Comparison of ENCODE assay signal across 32 cellular contexts in the genomic region with DNA sequence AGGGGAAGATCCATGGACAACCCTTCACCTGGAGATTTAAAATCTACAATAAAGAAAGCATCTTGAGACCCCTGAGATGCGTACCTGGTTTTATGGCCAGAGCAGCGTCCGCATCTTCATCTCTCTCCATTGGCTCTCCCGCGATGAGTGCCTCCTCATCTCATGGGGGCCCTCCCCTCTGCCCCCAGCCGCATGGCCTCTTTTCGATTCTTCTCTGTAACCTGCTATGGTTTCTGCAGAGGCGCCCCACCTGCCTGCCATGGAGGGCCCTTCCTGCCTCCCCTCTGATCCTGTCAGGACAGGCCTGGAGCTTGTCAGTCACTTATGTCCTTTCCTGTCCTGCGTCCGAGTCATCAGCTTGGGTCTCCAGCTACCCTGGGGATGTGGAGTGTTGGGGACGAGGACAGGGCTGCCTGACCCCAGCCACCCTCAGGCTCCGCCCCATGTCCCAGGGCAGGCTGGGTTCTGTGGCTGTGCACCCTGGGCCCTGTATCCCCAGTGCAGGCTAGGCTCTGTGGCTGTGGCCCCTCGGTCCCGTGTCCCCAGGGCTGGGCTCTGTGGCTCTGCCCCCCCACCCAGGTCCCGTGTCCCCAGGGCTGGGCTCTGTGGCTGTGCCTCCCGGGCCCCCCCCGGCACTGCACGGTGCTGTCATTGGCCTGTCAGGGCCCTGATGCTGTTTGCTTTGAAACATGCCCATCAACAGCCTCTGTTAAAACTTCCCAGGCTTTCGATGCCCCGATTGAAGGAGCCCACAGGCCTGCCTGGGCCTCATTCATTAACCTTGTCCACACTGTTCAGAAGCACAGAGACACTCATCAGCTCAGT.
A peak's percentile ranks its signal among the peaks of the same experiment; 100 is the strongest.
DNase-seq lines count a peak whose midpoint lies in the region; ATAC-seq, FAIRE-seq and TF ChIP-seq lines count a peak whose summit lies in the region.
"Had no signal": no experiment of that assay in that cellular context is flagged by ENCODE, and none has a peak within 500 bp of the region (broad histone marks: within the 10 kb centered on the region; RNA-seq: fewer than 3 reads in every experiment).

No MANE protein-coding gene starts in this region.

- H3K4ac ChIP-seq in H1 (replicated peaks; ENCODE audit: insufficient read length, low read depth, low read length), result no peak overlapping the region

- no peak overlapping the region for H2AK5ac ChIP-seq in H1 (ENCODE audit: low read depth, low read length)

- H4K5ac ChIP-seq in H1 (ENCODE audit: insufficient read length, low read depth, low read length), result no peak overlapping the region

- H3K4me3 Mint-ChIP-seq in stimulated activated naive CD8-positive, alpha-beta T cell treated with anti-CD3 and anti-CD28 coated beads, Interleukin-15, amount 100 ng/mL, for 72 hours, result no peak overlapping the region
- H3K4me3 Mint-ChIP-seq in osteocyte (ENCODE audit: unreplicated experiment), result no peak overlapping the region
- H3K4me3 Mint-ChIP-seq in naive thymus-derived CD8-positive, alpha-beta T cell, result no peak overlapping the region
- H3K4me3 Mint-ChIP-seq: activated CD4-positive, alpha-beta T cell treated with anti-CD3 and anti-CD28 coated beads for 36 hours; activated T-helper 1 cell treated with anti-CD3 and anti-CD28 coated beads, Interleukin-12 subunit alpha, Interleukin-12 subunit beta, Interleukin-2, Interleukin-4 antibody, amounts not matched to agents 30 ng/mL and 10 ng/mL and 1 ng/mL, durations not matched to agents 14 hours and 24 hours and 36 hours; T-helper 17 cell had no signal

- FAIRE-seq in H1 (lab: Jason Lieb, UNC), result no peak
- FAIRE-seq: colon, frontal cortex, urothelium cell line had no signal

- POLR2A ChIA-PET in H1 (lab: Charles Lee; ENCODE audit: partially characterized antibody), result no interaction called here
- POLR2A ChIA-PET in naive thymus-derived CD8-positive, alpha-beta T cell (lab: Charles Lee), result no interaction called here

- H2AFZ ChIP-seq in H1 (ENCODE audit: low read length), result no peak overlapping the region

- TF ChIP-seq POLR2A in H1 (IDR thresholded peaks at IDR 0.05; ENCODE audit: control extremely low read depth in 1 of 2, low read depth in 2 of 2, low read length in 2 of 2), result no peak

- H3K9me3 Mint-ChIP-seq in stimulated activated naive CD8-positive, alpha-beta T cell treated with anti-CD3 and anti-CD28 coated beads, Interleukin-15, amount 100 ng/mL, for 72 hours, result no peaks in the 10 kb centered on the region
- H3K9me3 Mint-ChIP-seq in osteocyte (ENCODE audit: unreplicated experiment), result no peaks in the 10 kb centered on the region
- no peaks in the 10 kb centered on the region for H3K9me3 Mint-ChIP-seq in naive thymus-derived CD8-positive, alpha-beta T cell
- H3K9me3 Mint-ChIP-seq: activated T-helper 1 cell treated with anti-CD3 and anti-CD28 coated beads, Interleukin-12 subunit alpha, Interleukin-12 subunit beta, Interleukin-2, Interleukin-4 antibody, amounts not matched to agents 30 ng/mL and 10 ng/mL and 1 ng/mL, durations not matched to agents 14 hours and 24 hours and 36 hours had no signal

- H3K36me3 Mint-ChIP-seq in osteocyte (ENCODE audit: unreplicated experiment), result no peaks in the 10 kb centered on the region
- no peaks in the 10 kb centered on the region for H3K36me3 Mint-ChIP-seq in naive thymus-derived CD8-positive, alpha-beta T cell

- H3K27me3 ChIP-seq in H1 (replicated peaks in 1 of 4; ENCODE audit: control insufficient read depth in 3 of 4, extremely low read depth in 1 of 4, insufficient read depth in 3 of 4, low read length in 3 of 4), result peaks cover 0 to 2% (median 0%) of the 10 kb centered on the region in 4 experiments; a peak in 2 of 7 replicates
- H3K27me3 ChIP-seq in aorta (ENCODE audit: control insufficient read depth in 1 of 2, insufficient read depth in 2 of 2, low read length in 1 of 2), result no peaks in the 10 kb centered on the region

- ATAC-seq in stimulated activated naive CD8-positive, alpha-beta T cell treated with anti-CD3 and anti-CD28 coated beads, Interleukin-15, amount 100 ng/mL, for 72 hours, result peak; percentile 63
- no peak for ATAC-seq in stimulated activated naive CD8-positive, alpha-beta T cell treated with anti-CD3 and anti-CD28 coated beads, Interleukin-15, Interleukin-2, amounts not matched to agents 100 U/mL and 50 U/mL, for 24 hours
- ATAC-seq in aorta (ENCODE audit: low FRiP score), result peak; percentile 28
- no peak for ATAC-seq in naive thymus-derived CD8-positive, alpha-beta T cell
- ATAC-seq: activated CD4-positive, alpha-beta T cell treated with anti-CD3 and anti-CD28 coated beads for 36 hours; HCT116; T-helper 17 cell had no signal

- no peak overlapping the region for H2BK120ac ChIP-seq in H1 (replicated peaks; ENCODE audit: low read depth, low read length)

- no peak for TF ChIP-seq EP300 in H1 (IDR thresholded peaks at IDR 0.05; ENCODE audit: borderline replicate concordance in 1 of 2, low read depth in 2 of 2, low read length in 2 of 2)

- H4K8ac ChIP-seq in H1 (ENCODE audit: extremely low read depth, insufficient read depth, low read length), result peak overlapping the region; percentile 46; the same call in 1 of the 2 replicates

- H3K56ac ChIP-seq in H1 (replicated peaks; ENCODE audit: insufficient read length, low read depth, low read length), result no peak overlapping the region

- no peaks in the 10 kb centered on the region for H4K20me1 ChIP-seq in H1 (replicated peaks in 1 of 2; ENCODE audit: control insufficient read depth in 1 of 2, insufficient read depth in 2 of 2, low read length in 2 of 2)

- no peak overlapping the region for H3K14ac ChIP-seq in H1 (ENCODE audit: insufficient read length)

- no peak overlapping the region for H3K18ac ChIP-seq in H1 (ENCODE audit: extremely low read depth, low read length)

- H3K4me2 ChIP-seq in H1 (ENCODE audit: insufficient read depth in 1 of 2, low read depth in 2 of 2, low read length in 2 of 2), result no peak overlapping the region
- H3K4me2 ChIP-seq: KMS-11 had no signal

- H3K23me2 ChIP-seq in H1 (ENCODE audit: low read depth, low read length), result no peaks in the 10 kb centered on the region

- no peak overlapping the region for H4K91ac ChIP-seq in H1 (replicated peaks; ENCODE audit: insufficient read length, low read length)

- H3K27ac Mint-ChIP-seq in stimulated activated naive CD8-positive, alpha-beta T cell treated with anti-CD3 and anti-CD28 coated beads, Interleukin-15, amount 100 ng/mL, for 72 hours, result peak overlapping the region in 1 of 2 donors; percentile 43
- no peak overlapping the region for H3K27ac Mint-ChIP-seq in osteocyte (ENCODE audit: unreplicated experiment)
- peak overlapping the region in 2 of 10 donors; percentile 10 to 73 for H3K27ac Mint-ChIP-seq in naive thymus-derived CD8-positive, alpha-beta T cell
- H3K27ac Mint-ChIP-seq: activated CD4-positive, alpha-beta T cell treated with anti-CD3 and anti-CD28 coated beads for 36 hours; activated T-helper 1 cell treated with anti-CD3 and anti-CD28 coated beads, Interleukin-12 subunit alpha, Interleukin-12 subunit beta, Interleukin-2, Interleukin-4 antibody, amounts not matched to agents 30 ng/mL and 10 ng/mL and 1 ng/mL, durations not matched to agents 14 hours and 24 hours and 36 hours; T-helper 17 cell had no signal

- 89% methylated on average over 17 of the region's 20 CpGs; no CpG with 5 or more reads in 1 of the 2 experiments for WGBS in H1 (ENCODE audit: extremely low coverage in 1 of 2, insufficient coverage in 1 of 2, insufficient read length in 1 of 2, insufficient replicate concordance in 2 of 2, low coverage in 1 of 2, low lambda C conversion rate in 2 of 2, missing lambda C conversion rate in 1 of 2), 2 experiments
- 85 to 86% methylated on average over 20 of the region's 20 CpGs for WGBS in aorta, 2 donors

- CTCF ChIA-PET in H1 (lab: Charles Lee; ENCODE audit: partially characterized antibody), result interaction anchor here (1.0 kb wide), 1 partner anchor 12 kb away, joined by 3 read pairs; no protein-coding TSS in a partner anchor

- TF ChIP-seq CTCF in H1 (IDR thresholded peaks at IDR 0.05; ENCODE audit: control extremely low read depth in 1 of 3, insufficient read depth in 1 of 3, low read depth in 1 of 3, low read length in 3 of 3) (no peak), osteocyte (IDR thresholded peaks at IDR 0.05) (no peak)

- intact Hi-C loops in aorta (cut with DNase I), result no loop called here

- no peak overlapping the region for H3K9ac ChIP-seq in H1 (replicated peaks in 1 of 4; ENCODE audit: extremely low read depth in 1 of 4, low read depth in 3 of 4, low read length in 3 of 4)
- H3K9ac ChIP-seq: KMS-11 had no signal

- no peak overlapping the region for H3K27ac ChIP-seq in H1 (ENCODE audit: low read depth, low read length)
- H3K27ac ChIP-seq in aorta (ENCODE audit: low read depth in 1 of 2, low read length in 2 of 2), result no peak overlapping the region
- H3K27ac ChIP-seq: KMS-11, RWPE1, SK-N-MC, skin epidermis had no signal

- H3K36me3 ChIP-seq in H1 (ENCODE audit: control insufficient read depth in 2 of 4, insufficient read depth in 4 of 4, low read length in 3 of 4), result no peaks in the 10 kb centered on the region
- no peaks in the 10 kb centered on the region for H3K36me3 ChIP-seq in aorta (ENCODE audit: control insufficient read depth in 1 of 2, insufficient read depth in 2 of 2, low read length in 1 of 2)

- DNase-seq in stimulated activated naive CD8-positive, alpha-beta T cell treated with anti-CD3 and anti-CD28 coated beads, Interleukin-15, amount 100 ng/mL, for 72 hours, result no peak
- no peak for DNase-seq in stimulated activated naive CD8-positive, alpha-beta T cell treated with anti-CD3 and anti-CD28 coated beads, Interleukin-15, Interleukin-2, amounts not matched to agents 100 U/mL and 50 U/mL, for 24 hours
- peak in 1 of 2 experiments; percentile 36 for DNase-seq in H1 (ENCODE audit: low read depth in 1 of 2, low spot score in 2 of 2)
- peak; percentile 80 for DNase-seq in osteocyte (ENCODE audit: extremely low spot score, unreplicated experiment)
- no peak for DNase-seq in aorta
- DNase-seq in NCI-H1105 (lab: John Stamatoyannopoulos, UW), result no peak
- DNase-seq in naive thymus-derived CD8-positive, alpha-beta T cell, result no peak
- DNase-seq in hepatic stellate cell (ENCODE audit: low spot score), result no peak
- DNase-seq: activated CD4-positive, alpha-beta T cell treated with anti-CD3 and anti-CD28 coated beads for 36 hours; activated naive CD4-positive, alpha-beta T cell treated with anti-CD3 and anti-CD28 coated beads, Interleukin-2, amount 50 U/mL, for 16 hours; amniotic stem cell; C1 segment of cervical spinal cord; Caco-2; DMS79; GDM1; mesendoderm; MM.1S; NCI-H1417; NCI-H2029 treated with DMSO at 0.1 percent for 48 hours; NCI-H2227 treated with DMSO at 0.1 percent for 48 hours; NCI-H82; occipital lobe; T-helper 17 cell had no signal

- no peak overlapping the region for H3K23ac ChIP-seq in H1 (ENCODE audit: insufficient read length)

- peaks cover 18% of the 10 kb centered on the region for H3K27me3 Mint-ChIP-seq in stimulated activated naive CD8-positive, alpha-beta T cell treated with anti-CD3 and anti-CD28 coated beads, Interleukin-15, amount 100 ng/mL, for 72 hours
- H3K27me3 Mint-ChIP-seq in osteocyte (ENCODE audit: unreplicated experiment), result peaks cover 20% of the 10 kb centered on the region
- H3K27me3 Mint-ChIP-seq in naive thymus-derived CD8-positive, alpha-beta T cell, result peaks cover 0 to 15% (median 10%) of the 10 kb centered on the region in 5 donors
- H3K27me3 Mint-ChIP-seq: activated CD4-positive, alpha-beta T cell treated with anti-CD3 and anti-CD28 coated beads for 36 hours had no signal

- no peak overlapping the region for H2BK20ac ChIP-seq in H1 (ENCODE audit: low read length)

- H3K4me1 Mint-ChIP-seq in stimulated activated naive CD8-positive, alpha-beta T cell treated with anti-CD3 and anti-CD28 coated beads, Interleukin-15, amount 100 ng/mL, for 72 hours, result peaks cover 6% of the 10 kb centered on the region
- no peaks in the 10 kb centered on the region for H3K4me1 Mint-ChIP-seq in osteocyte (ENCODE audit: unreplicated experiment)
- peaks cover 0 to 11% (median 4%) of the 10 kb centered on the region in 4 donors for H3K4me1 Mint-ChIP-seq in naive thymus-derived CD8-positive, alpha-beta T cell
- H3K4me1 Mint-ChIP-seq: activated CD4-positive, alpha-beta T cell treated with anti-CD3 and anti-CD28 coated beads for 36 hours had no signal

- H3K79me1 ChIP-seq in H1 (ENCODE audit: low read depth, low read length), result no peaks in the 10 kb centered on the region

- H3K4me3 ChIP-seq in H1 (ENCODE audit: extremely low read depth in 1 of 4, insufficient read depth in 2 of 4, low read depth in 3 of 4, low read length in 4 of 4) (no peak overlapping the region), aorta (ENCODE audit: low read length in 2 of 2) (no peak overlapping the region)
- H3K4me3 ChIP-seq: SK-N-MC, skin epidermis had no signal

- no peak for TF ChIP-seq RAD21 in H1 (IDR thresholded peaks at IDR 0.05 in 1 of 2, conservative IDR thresholded peaks at IDR 0.05 in 1 of 2; ENCODE audit: low read depth in 2 of 2, low read length in 2 of 2)

- no peak overlapping the region for H2BK5ac ChIP-seq in H1 (ENCODE audit: low read depth, low read length)

- H3K4me1 ChIP-seq in H1 (replicated peaks in 1 of 4; ENCODE audit: control insufficient read depth in 3 of 4, insufficient read depth in 4 of 4, low read length in 3 of 4) (no peaks in the 10 kb centered on the region; a peak in 1 of 7 replicates), aorta (ENCODE audit: control insufficient read depth in 1 of 2, insufficient read depth in 2 of 2, low read length in 2 of 2) (no peaks in the 10 kb centered on the region)
- H3K4me1 ChIP-seq: Caco-2 had no signal

- no peak overlapping the region for H2BK15ac ChIP-seq in H1 (ENCODE audit: low read length)

- H3K9me3 ChIP-seq in H1 (ENCODE audit: insufficient read depth in 2 of 2, low read depth in 1 of 2, low read length in 1 of 2), result no peaks in the 10 kb centered on the region
- peaks cover 2% of the 10 kb centered on the region for H3K9me3 ChIP-seq in aorta (ENCODE audit: control insufficient read depth, low read length)
- H3K9me3 ChIP-seq: Caco-2 had no signal

- 0 out of 2 replicates have a peak overlapping the region, but pooled peaks have one; percentile 50 for H2BK12ac ChIP-seq in H1 (ENCODE audit: low read depth, low read length)

- H3K79me2 ChIP-seq in H1 (ENCODE audit: control insufficient read depth in 1 of 2, insufficient read depth in 2 of 2, low read length in 2 of 2), result no peaks in the 10 kb centered on the region

Comparison
In these comparisons a context has a peak if more than half of its experiments do, and no peak if none do; other contexts are left out.
1. ATAC-seq: peak in stimulated activated naive CD8-positive, alpha-beta T cell treated with anti-CD3 and anti-CD28 coated beads, Interleukin-15, amount 100 ng/mL, for 72 hours (single experiment) and aorta (single experiment); none in stimulated activated naive CD8-positive, alpha-beta T cell treated with anti-CD3 and anti-CD28 coated beads, Interleukin-15, Interleukin-2, amounts not matched to agents 100 U/mL and 50 U/mL, for 24 hours (single experiment) and naive thymus-derived CD8-positive, alpha-beta T cell (0 of 2).